Comparison of ENCODE assay signal across 32 cellular contexts in genomic region chr1:70537788-70538187, GRCh38.
"Had no signal": no experiment of that assay in that cellular context is flagged by ENCODE, and none has a peak within 500 bp of the region (broad histone marks: within the 10 kb centered on the region; RNA-seq: fewer than 3 reads in every experiment).

No MANE protein-coding gene starts in this region.

- H3K27me3 ChIP-seq: adrenal gland, ascending aorta, body of pancreas, brain microvascular endothelial cell, breast epithelium, cardiac muscle cell had no signal

- H3K4me3 ChIP-seq: adrenal gland, ascending aorta, body of pancreas, breast epithelium, cardiac muscle cell had no signal

- H3K27ac ChIP-seq: adrenal gland, ascending aorta, body of pancreas, brain microvascular endothelial cell, breast epithelium, cardiac muscle cell had no signal

- H3K9me3 ChIP-seq: adrenal gland, ascending aorta, body of pancreas, breast epithelium had no signal

- FAIRE-seq: astrocyte, bronchial epithelial cell had no signal

- ATAC-seq: activated naive CD4-positive, alpha-beta T cell treated with anti-CD3 and anti-CD28 coated beads, Interleukin-2, amount 50 U/mL, for 72 hours; activated naive CD8-positive, alpha-beta T cell treated with anti-CD3 and anti-CD28 coated beads, Interleukin-2, amount 50 U/mL, for 24 hours; activated T-cell treated with anti-CD3 and anti-CD28 coated beads, Interleukin-2, amount 50 U/mL, for 4 hours; activated T-cell treated with anti-CD3 and anti-CD28 coated beads, Interleukin-2, amount 50 U/mL, for 72 hours; activated T-helper 17 cell treated with anti-CD3 and anti-CD28 coated beads, Interleukin-2, amount 50 U/mL, for 72 hours; body of pancreas had no signal

- H3K4me1 ChIP-seq: adrenal gland, ascending aorta, body of pancreas, breast epithelium had no signal

- DNase-seq: activated effector memory CD4-positive, alpha-beta T cell treated with anti-CD3 and anti-CD28 coated beads, Interleukin-2, amount 50 U/mL, for 16 hours; activated effector memory CD4-positive, alpha-beta T cell treated with Interleukin-2 at 50 U/mL for 16 hours; activated gamma-delta T cell; activated gamma-delta T cell treated with Interleukin-2 at 50 U/mL for 16 hours; activated naive CD4-positive, alpha-beta T cell; activated naive CD4-positive, alpha-beta T cell treated with anti-CD3 and anti-CD28 coated beads for 36 hours; activated naive CD4-positive, alpha-beta T cell treated with anti-CD3 and anti-CD28 coated beads, Interleukin-2, amount 10 ng/mL, durations not matched to agents 7 days and 5 days; activated naive CD4-positive, alpha-beta T cell treated with anti-CD3 and anti-CD28 coated beads, Interleukin-2, amount 50 U/mL, for 16 hours; activated naive CD4-positive, alpha-beta T cell treated with Interleukin-2 at 50 U/mL for 16 hours; activated naive CD8-positive, alpha-beta T cell treated with anti-CD3 and anti-CD28 coated beads for 36 hours; activated naive CD8-positive, alpha-beta T cell treated with anti-CD3 and anti-CD28 coated beads, Interleukin-2, amount 10 ng/mL, durations not matched to agents 7 days and 5 days; activated naive CD8-positive, alpha-beta T cell treated with anti-CD3 and anti-CD28 coated beads, Interleukin-2, amount 50 U/mL, for 24 hours; activated T-cell treated with anti-CD3 and anti-CD28 coated beads, Interleukin-2, amount 50 U/mL, for 4 hours; activated T-cell treated with anti-CD3 and anti-CD28 coated beads, Interleukin-2, amount 50 U/mL, for 48 hours; activated T-cell treated with anti-CD3 and anti-CD28 coated beads, Interleukin-2, amount 50 U/mL, for 72 hours; adrenal gland; amniotic stem cell; amygdala; anterior cingulate cortex; aorta; body of pancreas; brain microvascular endothelial cell; caudate nucleus; central memory CD4-positive, alpha-beta T cell; cerebellar nuclear complex had no signal

- H3K36me3 ChIP-seq: adrenal gland, ascending aorta, brain microvascular endothelial cell, breast epithelium, cardiac muscle cell had no signal
